ENCODE assay signal across 19 cellular contexts in genomic region chr12:124098101-124098757, GRCh38.
DNase-seq lines count a peak whose midpoint lies in the region; ATAC-seq and TF ChIP-seq lines count a peak whose summit lies in the region.
"Had no signal": no experiment of that assay in that cellular context is flagged by ENCODE, and none has a peak within 500 bp of the region (broad histone marks: within the 10 kb centered on the region; RNA-seq: fewer than 3 reads in every experiment).

No MANE protein-coding gene starts in this region.

- DNase-seq in NCI-H2171 (lab: John Stamatoyannopoulos, UW) (peak; percentile 36), SK-N-DZ (ENCODE audit: low spot score) (peak; percentile 63), left kidney (ENCODE audit: low read depth, low spot score) (peak; percentile 71), iPS-NIHi11 (ENCODE audit: low spot score) (no peak), mucosa of descending colon (no peak), GDM1 (lab: John Stamatoyannopoulos, UW) (no peak)
- DNase-seq in activated naive CD8-positive, alpha-beta T cell treated with anti-CD3 and anti-CD28 coated beads for 36 hours, result no peak
- DNase-seq: DMS153; HCEC 1CT; lower lobe of right lung; NCI-H1694; stimulated activated CD4-positive, alpha-beta T cell treated with anti-CD3 and anti-CD28 coated beads, Interleukin-4, amount 100 ng/mL, for 1 hour; stimulated activated CD8-positive, alpha-beta memory T cell treated with anti-CD3 and anti-CD28 coated beads, Interleukin-4, amount 100 ng/mL, for 48 hours had no signal

- no peaks in the 10 kb centered on the region for H3K4me1 Mint-ChIP-seq in activated naive CD8-positive, alpha-beta T cell treated with anti-CD3 and anti-CD28 coated beads for 36 hours

- TF ChIP-seq CTCF in mucosa of descending colon (IDR thresholded peaks at IDR 0.05), result no peak

- intact Hi-C loops in mucosa of descending colon (cut with DNase I, micrococcal nuclease), result no loop called here

- no peaks in the 10 kb centered on the region for H3K36me3 Mint-ChIP-seq in activated naive CD8-positive, alpha-beta T cell treated with anti-CD3 and anti-CD28 coated beads for 36 hours

- no peak overlapping the region for H3K27ac Mint-ChIP-seq in activated naive CD8-positive, alpha-beta T cell treated with anti-CD3 and anti-CD28 coated beads for 36 hours
- H3K27ac Mint-ChIP-seq: activated T-helper 2 cell treated with anti-CD3 and anti-CD28 coated beads, Interferon-gamma antibody, Interleukin-2, Interleukin-4, amounts not matched to agents 10 μg/mL and 5 μg/mL and 100 μg/mL, durations not matched to agents 14 hours and 24 hours and 36 hours; T-helper 1 cell treated with Interleukin-12 subunit alpha and Interleukin-12 subunit beta and Interleukin-4 antibody, amounts not matched to agents 30 μg/mL and 1 μg/mL, for 36 hours had no signal

- peaks cover 16% of the 10 kb centered on the region for H3K4me1 ChIP-seq in stomach smooth muscle (ENCODE audit: control insufficient read depth, insufficient read depth, low read length)
- no peaks in the 10 kb centered on the region for H3K4me1 ChIP-seq in mucosa of descending colon (ENCODE audit: low read depth)
- H3K4me1 ChIP-seq: BLaER1 treated with 17β-estradiol and CSF1 and Interleukin-3, amounts not matched to agents 10 nM and 100 nM; lower lobe of right lung had no signal

- H3K27me3 ChIP-seq in stomach smooth muscle (ENCODE audit: control insufficient read depth in 1 of 2, insufficient read depth in 2 of 2, low read length in 2 of 2), result no peaks in the 10 kb centered on the region
- H3K27me3 ChIP-seq: BLaER1 treated with 17β-estradiol and CSF1 and Interleukin-3, amounts not matched to agents 10 nM and 100 nM had no signal

- peaks cover 9% of the 10 kb centered on the region for H3K27me3 Mint-ChIP-seq in activated naive CD8-positive, alpha-beta T cell treated with anti-CD3 and anti-CD28 coated beads for 36 hours

- H3K36me3 ChIP-seq in stomach smooth muscle (ENCODE audit: control insufficient read depth in 2 of 2, insufficient read depth in 2 of 2, low read length in 2 of 2), result no peaks in the 10 kb centered on the region
- no peaks in the 10 kb centered on the region for H3K36me3 ChIP-seq in mucosa of descending colon (ENCODE audit: low read depth)
- H3K36me3 ChIP-seq: BLaER1 treated with 17β-estradiol and CSF1 and Interleukin-3, amounts not matched to agents 10 nM and 100 nM; lower lobe of right lung had no signal

- peaks cover 1% of the 10 kb centered on the region for H3K9me3 Mint-ChIP-seq in activated naive CD8-positive, alpha-beta T cell treated with anti-CD3 and anti-CD28 coated beads for 36 hours
- H3K9me3 Mint-ChIP-seq: activated T-helper 2 cell treated with anti-CD3 and anti-CD28 coated beads, Interferon-gamma antibody, Interleukin-2, Interleukin-4, amounts not matched to agents 10 μg/mL and 5 μg/mL and 100 μg/mL, durations not matched to agents 14 hours and 24 hours and 36 hours; T-helper 1 cell treated with Interleukin-12 subunit alpha and Interleukin-12 subunit beta and Interleukin-4 antibody, amounts not matched to agents 30 μg/mL and 1 μg/mL, for 36 hours; type B pancreatic cell had no signal

- H3K4me3 ChIP-seq in stomach smooth muscle (ENCODE audit: low read length in 2 of 2) (peak overlapping the region; percentile 52 to 65), mucosa of descending colon (no peak overlapping the region)
- H3K4me3 ChIP-seq: BLaER1 treated with 17β-estradiol and CSF1 and Interleukin-3, amounts not matched to agents 10 nM and 100 nM; lower lobe of right lung had no signal

- no peak overlapping the region for H3K4me3 Mint-ChIP-seq in activated naive CD8-positive, alpha-beta T cell treated with anti-CD3 and anti-CD28 coated beads for 36 hours
- H3K4me3 Mint-ChIP-seq: T-helper 1 cell treated with Interleukin-12 subunit alpha and Interleukin-12 subunit beta and Interleukin-4 antibody, amounts not matched to agents 30 μg/mL and 1 μg/mL, for 36 hours had no signal

- H3K9me3 ChIP-seq in stomach smooth muscle (ENCODE audit: control insufficient read depth in 2 of 2, low read length in 2 of 2) (no peaks in the 10 kb centered on the region), mucosa of descending colon (no peaks in the 10 kb centered on the region)
- H3K9me3 ChIP-seq: lower lobe of right lung had no signal

- H3K9ac ChIP-seq in stomach smooth muscle (ENCODE audit: low read length in 2 of 2), result peak overlapping the region in 1 of 2 donors; percentile 13
- H3K9ac ChIP-seq: BLaER1 treated with 17β-estradiol and CSF1 and Interleukin-3, amounts not matched to agents 10 nM and 100 nM had no signal

- no peak for ATAC-seq in mucosa of descending colon
- ATAC-seq: lower lobe of right lung had no signal

- H3K27ac ChIP-seq in stomach smooth muscle (ENCODE audit: low read length), result peak overlapping the region; percentile 18
- H3K27ac ChIP-seq: BLaER1 treated with 17β-estradiol and CSF1 and Interleukin-3, amounts not matched to agents 10 nM and 100 nM; epithelial cell of prostate; lower lobe of right lung had no signal

Comparison
In these comparisons a context has a peak if more than half of its experiments do, and no peak if none do; other contexts are left out.
1. DNase-seq: peak in NCI-H2171 (single experiment), SK-N-DZ (single experiment) and left kidney (single experiment); none in iPS-NIHi11 (single experiment), mucosa of descending colon (0 of 3), GDM1 (single experiment) and activated naive CD8-positive, alpha-beta T cell treated with anti-CD3 and anti-CD28 coated beads for 36 hours (single experiment).